8 cellular contexts compared by ENCODE assay signal in the genomic region with DNA sequence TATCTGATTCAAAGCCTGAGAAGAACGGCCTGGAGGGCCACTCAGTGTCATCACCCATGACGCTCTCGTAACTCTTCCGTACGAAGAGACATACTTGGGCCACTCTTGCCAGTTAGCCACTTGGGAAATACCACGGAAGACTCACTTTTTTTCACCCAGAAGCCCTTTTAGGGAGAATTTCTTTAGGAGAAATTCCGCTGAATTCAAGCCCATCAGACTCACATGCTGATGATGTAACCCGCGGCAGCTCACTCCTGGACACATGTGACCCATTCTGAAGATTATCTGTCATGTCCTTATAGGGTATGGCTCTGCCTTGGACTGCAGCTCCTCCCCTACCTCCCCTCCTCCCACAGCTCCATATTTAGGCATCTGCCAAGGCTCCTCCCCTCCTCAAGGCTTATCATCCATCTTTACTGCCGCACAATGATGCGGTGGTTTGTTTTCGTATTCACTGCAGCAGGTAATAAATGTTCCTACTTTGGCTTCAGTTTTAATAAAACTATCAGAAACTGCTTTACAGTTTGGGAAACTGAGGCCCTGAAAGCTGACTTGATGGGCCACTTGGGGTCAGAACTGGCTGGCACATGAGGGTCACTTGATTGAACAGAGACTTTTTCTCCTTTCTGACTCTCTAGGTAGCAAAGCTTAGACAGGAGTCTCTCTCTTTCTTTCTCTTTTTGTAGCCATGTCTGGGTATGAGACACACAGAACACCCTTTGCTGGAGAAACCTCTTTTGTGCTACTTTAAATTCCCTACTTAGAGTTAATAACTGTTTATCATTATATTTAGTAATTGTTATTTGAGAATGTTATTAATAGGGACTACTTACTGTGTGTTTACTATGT. TPM values are rescaled to one million over a fixed set of nuclear protein-coding genes. Genes with fewer than 3 reads are reported as not detected.
DNase-seq lines count a peak whose midpoint lies in the region; ATAC-seq and TF ChIP-seq lines count a peak whose summit lies in the region.

No MANE protein-coding gene starts in this region.

- H3K27me3 ChIP-seq in Loucy (ENCODE audit: insufficient read depth, low read length, poor library complexity, severe bottlenecking) (no peaks in the 10 kb centered on the region), iPS-20b (ENCODE audit: insufficient read depth, low read length) (no peaks in the 10 kb centered on the region), esophagus squamous epithelium (no peaks in the 10 kb centered on the region)

- H3K27me3 Mint-ChIP-seq in activated CD8-positive, alpha-beta T cell treated with anti-CD3 and anti-CD28 coated beads for 36 hours: no peaks in the 10 kb centered on the region

- peak overlapping the region; percentile 31 for H3K4me2 ChIP-seq in Loucy (ENCODE audit: low read depth, low read length, poor library complexity, severe bottlenecking)

- TF ChIP-seq CTCF in Loucy (conservative IDR thresholded peaks at IDR 0.05; ENCODE audit: low read length): no peak
- TF ChIP-seq CTCF in activated CD8-positive, alpha-beta T cell treated with anti-CD3 and anti-CD28 coated beads for 36 hours (IDR thresholded peaks at IDR 0.05): no peak
- TF ChIP-seq CTCF in esophagus squamous epithelium (IDR thresholded peaks at IDR 0.05): no peak

- H3K27ac ChIP-seq in iPS-20b (ENCODE audit: low read length) (no peak overlapping the region), esophagus squamous epithelium (peak overlapping the region in 2 of 4 donors; percentile 25 to 28)

- H3K9me3 ChIP-seq in Loucy (ENCODE audit: insufficient read depth, low read depth, low read length): no peaks in the 10 kb centered on the region
- no peaks in the 10 kb centered on the region for H3K9me3 ChIP-seq in iPS-20b (ENCODE audit: insufficient read depth, low read depth, low read length)
- no peaks in the 10 kb centered on the region for H3K9me3 ChIP-seq in esophagus squamous epithelium

- no peak overlapping the region for H2AFZ ChIP-seq in Loucy (ENCODE audit: low read length)

- H3K79me2 ChIP-seq in Loucy (ENCODE audit: insufficient read depth, low read length): peaks cover 99% of the 10 kb centered on the region

- H3K9me2 ChIP-seq in Loucy (replicated peaks; ENCODE audit: low read depth, low read length): no peaks in the 10 kb centered on the region

- intact Hi-C loops in activated CD8-positive, alpha-beta T cell treated with anti-CD3 and anti-CD28 coated beads for 36 hours (cut with micrococcal nuclease): no loop called here
- intact Hi-C loops in esophagus squamous epithelium (cut with DNase I): no loop called here

- H3K9ac ChIP-seq in Loucy (ENCODE audit: low read depth, low read length, poor library complexity, severe bottlenecking) (no peak overlapping the region), iPS-20b (ENCODE audit: low read depth, low read length) (peak overlapping the region; percentile 41; the same call in 1 of the 2 replicates)

- WGBS in esophagus squamous epithelium, 2 donors: 76 to 88% methylated on average over 12 of the region's 12 CpGs

- H3K9me3 Mint-ChIP-seq in activated CD8-positive, alpha-beta T cell treated with anti-CD3 and anti-CD28 coated beads for 36 hours: no peaks in the 10 kb centered on the region

- peak; percentile 90 for ATAC-seq in activated CD8-positive, alpha-beta T cell treated with anti-CD3 and anti-CD28 coated beads for 36 hours
- no peak for ATAC-seq in GM21619 (IDR thresholded peaks at IDR 0.05; ENCODE audit: unreplicated experiment)

- 0 out of 2 replicates have a peak, but pooled peaks cover 2% of the 10 kb centered on the region for H3F3A ChIP-seq in Loucy (ENCODE audit: low read depth)

- peak overlapping the region; percentile 81 for H3K4me3 Mint-ChIP-seq in activated CD8-positive, alpha-beta T cell treated with anti-CD3 and anti-CD28 coated beads for 36 hours

- H3K36me3 Mint-ChIP-seq in activated CD8-positive, alpha-beta T cell treated with anti-CD3 and anti-CD28 coated beads for 36 hours (ENCODE audit: low read depth): peaks cover 91% of the 10 kb centered on the region

- CTCF ChIA-PET in activated CD8-positive, alpha-beta T cell treated with anti-CD3 and anti-CD28 coated beads for 36 hours (lab: Charles Lee): interaction anchor here (0.8 to 4.7 kb wide), 11 partner anchors 9 to 78 kb away, joined by 3 to 32 read pairs (median 4); no protein-coding TSS in a partner anchor

- peaks cover 92% of the 10 kb centered on the region for H3K36me3 ChIP-seq in Loucy (ENCODE audit: insufficient read depth, low read length)
- H3K36me3 ChIP-seq in iPS-20b (ENCODE audit: insufficient read depth, low read depth, low read length): peaks cover 10% of the 10 kb centered on the region; the same call in 1 of the 2 replicates
- H3K36me3 ChIP-seq in esophagus squamous epithelium: no peaks in the 10 kb centered on the region

- H3K4me1 ChIP-seq in Loucy (ENCODE audit: insufficient read depth, low read length, poor library complexity, severe bottlenecking): peaks cover 15% of the 10 kb centered on the region
- no peaks in the 10 kb centered on the region; the same call in 1 of the 2 replicates for H3K4me1 ChIP-seq in iPS-20b (ENCODE audit: insufficient read depth, low read length)
- H3K4me1 ChIP-seq in esophagus squamous epithelium: no peaks in the 10 kb centered on the region

- H4K20me1 ChIP-seq in Loucy (ENCODE audit: insufficient read depth, low read length, poor library complexity, severe bottlenecking): peaks cover 99% of the 10 kb centered on the region

- DNase-seq in activated CD8-positive, alpha-beta T cell treated with anti-CD3 and anti-CD28 coated beads for 36 hours: peak; percentile 93
- peak; percentile 68 to 81 for DNase-seq in stimulated activated CD8-positive, alpha-beta memory T cell treated with anti-CD3 and anti-CD28 coated beads, Interleukin-7, amount 100 ng/mL, for 4 hours (ENCODE audit: low read depth in 2 of 2)
- DNase-seq in esophagus squamous epithelium (lab: John Stamatoyannopoulos, UW): no peak
- no peak for DNase-seq in C1 segment of cervical spinal cord (lab: John Stamatoyannopoulos, UW)
- no peak for DNase-seq in NCI-H1436 (lab: John Stamatoyannopoulos, UW)

- peak overlapping the region; percentile 96 for H3K27ac Mint-ChIP-seq in activated CD8-positive, alpha-beta T cell treated with anti-CD3 and anti-CD28 coated beads for 36 hours

- peaks cover 82% of the 10 kb centered on the region for H3K4me1 Mint-ChIP-seq in activated CD8-positive, alpha-beta T cell treated with anti-CD3 and anti-CD28 coated beads for 36 hours (ENCODE audit: low read depth)

- H3K4me3 ChIP-seq in Loucy (ENCODE audit: low read length, poor library complexity, severe bottlenecking) (no peak overlapping the region), iPS-20b (ENCODE audit: low read length) (no peak overlapping the region), esophagus squamous epithelium (no peak overlapping the region)

- POLR2A ChIA-PET in activated CD8-positive, alpha-beta T cell treated with anti-CD3 and anti-CD28 coated beads for 36 hours (lab: Charles Lee): interaction anchor here (0.6 to 19.6 kb wide), 16 partner anchors 10 to 341 kb away, joined by 3 to 295 read pairs (median 4); a partner anchor contains a TSS

- no peak for TF ChIP-seq POLR2A in esophagus squamous epithelium (IDR thresholded peaks at IDR 0.05)

RNA-seq across cellular contexts. Expression of a gene that starts 42.1 kb away (rescaled TPM):
- total RNA-seq in activated CD8-positive, alpha-beta T cell treated with anti-CD3 and anti-CD28 coated beads for 36 hours: 100 to 1,000 TPM; 121 to 126 TPM
- 1 to 10 TPM in 3 of 4 donors, under 1 TPM in 1; 0.79 to 5.0 (median 2.2) TPM for total RNA-seq in esophagus squamous epithelium

Comparison
In these comparisons a context has a peak if more than half of its experiments do, and no peak if none do; other contexts are left out.
1. DNase-seq: peak in activated CD8-positive, alpha-beta T cell treated with anti-CD3 and anti-CD28 coated beads for 36 hours (single experiment) and stimulated activated CD8-positive, alpha-beta memory T cell treated with anti-CD3 and anti-CD28 coated beads, Interleukin-7, amount 100 ng/mL, for 4 hours (2 of 2); none in esophagus squamous epithelium (single experiment), C1 segment of cervical spinal cord (0 of 14) and NCI-H1436 (single experiment).
2. RNA of a gene that starts 42.1 kb away (total RNA-seq): 121 to 126 TPM in activated CD8-positive, alpha-beta T cell treated with anti-CD3 and anti-CD28 coated beads for 36 hours; 0.79 to 5.0 TPM in esophagus squamous epithelium; every median in the first group is over 10 times any median in the second.